ENCODE assay signal across 18 cellular contexts in genomic region chr10:71300555-71301370, GRCh38.
"Had no signal": no experiment of that assay in that cellular context is flagged by ENCODE, and none has a peak within 500 bp of the region (broad histone marks: within the 10 kb centered on the region; RNA-seq: fewer than 3 reads in every experiment).

No MANE protein-coding gene starts in this region.

- H3K36me3 Mint-ChIP-seq: natural killer cell treated with Interleukin-12 subunit alpha and Interleukin-12 subunit beta and Interleukin-15 and Interleukin-18, amount 100 ng/mL, for 72 hours had no signal

- H3K4me1 ChIP-seq: ascending aorta, sigmoid colon, thyroid gland, uterus had no signal

- H3K27ac Mint-ChIP-seq: activated CD8-positive, alpha-beta T cell treated with anti-CD3 and anti-CD28 coated beads, Interleukin-2, amount 10 ng/mL, durations not matched to agents 7 days and 5 days; activated naive CD8-positive, alpha-beta T cell treated with anti-CD3 and anti-CD28 coated beads, Interleukin-2, amount 50 U/mL, for 24 hours; natural killer cell treated with Interleukin-12 subunit alpha and Interleukin-12 subunit beta and Interleukin-15 and Interleukin-18, amount 100 ng/mL, for 72 hours; T-helper 1 cell treated with Interleukin-12 subunit alpha and Interleukin-12 subunit beta and Interleukin-4 antibody, amounts not matched to agents 30 μg/mL and 1 μg/mL, for 36 hours had no signal

- H3K9me3 Mint-ChIP-seq: activated naive CD8-positive, alpha-beta T cell treated with anti-CD3 and anti-CD28 coated beads, Interleukin-2, amount 50 U/mL, for 24 hours; natural killer cell treated with Interleukin-12 subunit alpha and Interleukin-12 subunit beta and Interleukin-15 and Interleukin-18, amount 100 ng/mL, for 72 hours; T-helper 1 cell treated with Interleukin-12 subunit alpha and Interleukin-12 subunit beta and Interleukin-4 antibody, amounts not matched to agents 30 μg/mL and 1 μg/mL, for 36 hours had no signal

- H3K36me3 ChIP-seq: sigmoid colon, thyroid gland, uterus had no signal

- H3K4me3 ChIP-seq: ascending aorta, heart right ventricle, sigmoid colon, thyroid gland, uterus had no signal

- DNase-seq: activated CD4-positive, alpha-beta T cell treated with anti-CD3 and anti-CD28 coated beads for 48 hours; activated CD8-positive, alpha-beta memory T cell treated with anti-CD3 and anti-CD28 coated beads, Interleukin-2, amount 50 U/mL, for 48 hours; activated CD8-positive, alpha-beta T cell treated with anti-CD3 and anti-CD28 coated beads, Interleukin-2, amount 10 ng/mL, durations not matched to agents 7 days and 5 days; activated naive CD4-positive, alpha-beta T cell; activated naive CD8-positive, alpha-beta T cell treated with anti-CD3 and anti-CD28 coated beads, Interleukin-2, amount 50 U/mL, for 24 hours; central memory CD4-positive, alpha-beta T cell; cortex of kidney; heart right ventricle; mesenchymal stem cell; sigmoid colon; stimulated activated CD4-positive, alpha-beta T cell treated with anti-CD3 and anti-CD28 coated beads, Interleukin-12 subunit alpha, Interleukin-12 subunit beta, amount 100 ng/mL, for 4 hours; stimulated activated CD8-positive, alpha-beta memory T cell treated with anti-CD3 and anti-CD28 coated beads, Interleukin-4, amount 100 ng/mL, for 48 hours; thyroid gland; uterus had no signal

- H3K27ac ChIP-seq: ascending aorta, heart right ventricle, sigmoid colon, thyroid gland, uterus had no signal

- H3K27me3 ChIP-seq: ascending aorta, heart right ventricle, sigmoid colon, thyroid gland, uterus had no signal

- ATAC-seq: activated CD8-positive, alpha-beta T cell treated with anti-CD3 and anti-CD28 coated beads, Interleukin-2, amount 10 ng/mL, durations not matched to agents 7 days and 5 days; activated naive CD8-positive, alpha-beta T cell treated with anti-CD3 and anti-CD28 coated beads, Interleukin-2, amount 50 U/mL, for 24 hours; heart right ventricle; left lobe of liver; natural killer cell treated with Interleukin-12 subunit alpha and Interleukin-12 subunit beta and Interleukin-15 and Interleukin-18, amount 100 ng/mL, for 72 hours had no signal

- H3K9me3 ChIP-seq: ascending aorta, heart right ventricle, sigmoid colon, thyroid gland, uterus had no signal

- H3K4me3 Mint-ChIP-seq: activated CD8-positive, alpha-beta T cell treated with anti-CD3 and anti-CD28 coated beads, Interleukin-2, amount 10 ng/mL, durations not matched to agents 7 days and 5 days; activated naive CD8-positive, alpha-beta T cell treated with anti-CD3 and anti-CD28 coated beads, Interleukin-2, amount 50 U/mL, for 24 hours; natural killer cell treated with Interleukin-12 subunit alpha and Interleukin-12 subunit beta and Interleukin-15 and Interleukin-18, amount 100 ng/mL, for 72 hours; T-helper 1 cell treated with Interleukin-12 subunit alpha and Interleukin-12 subunit beta and Interleukin-4 antibody, amounts not matched to agents 30 μg/mL and 1 μg/mL, for 36 hours had no signal
